28 cellular contexts compared by ENCODE assay signal in the genomic region with DNA sequence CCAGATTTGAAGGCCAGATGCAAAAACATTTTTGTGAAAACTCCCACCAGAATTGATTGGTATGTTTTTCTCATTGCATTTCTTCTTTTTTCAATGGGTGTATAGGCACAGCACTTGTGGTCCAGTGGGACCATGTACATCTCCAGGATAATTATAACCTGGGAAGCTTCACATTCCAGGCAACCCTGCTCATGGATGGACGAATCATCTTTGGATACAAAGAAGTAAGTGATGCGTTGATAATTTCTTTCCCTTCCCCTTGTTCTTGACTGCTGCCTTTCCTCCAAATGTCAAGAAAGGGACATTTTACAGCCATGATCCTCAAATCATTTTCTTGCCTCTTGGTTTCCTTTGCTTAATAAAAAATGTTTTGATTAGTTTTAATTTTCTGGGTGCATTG.
"Had no signal": no experiment of that assay in that cellular context is flagged by ENCODE, and none has a peak within 500 bp of the region (broad histone marks: within the 10 kb centered on the region; RNA-seq: fewer than 3 reads in every experiment).

No MANE protein-coding gene starts in this region.

- H3K27ac ChIP-seq: brain microvascular endothelial cell, left lung, neutrophil, ovary, prostate gland, spleen, testis, WERI-Rb-1 had no signal

- H3K4me1 ChIP-seq: left lung, prostate gland, spleen, testis had no signal

- H3K27me3 Mint-ChIP-seq: natural killer cell treated with Interleukin-12 subunit alpha and Interleukin-12 subunit beta and Interleukin-15 and Interleukin-18, amount 100 ng/mL, for 72 hours had no signal

- H3K4me3 Mint-ChIP-seq: activated naive CD4-positive, alpha-beta T cell treated with anti-CD3 and anti-CD28 coated beads for 36 hours; natural killer cell treated with Interleukin-12 subunit alpha and Interleukin-12 subunit beta and Interleukin-15 and Interleukin-18, amount 100 ng/mL, for 72 hours; T-helper 1 cell treated with Interleukin-12 subunit alpha and Interleukin-12 subunit beta and Interleukin-4 antibody, amounts not matched to agents 30 μg/mL and 1 μg/mL, for 36 hours had no signal

- H3K9me3 ChIP-seq: left lung, mucosa of descending colon, neutrophil, ovary, prostate gland, spleen, testis had no signal

- H3K4me3 ChIP-seq: left lung, lung, mucosa of descending colon, ovary, prostate gland, spleen, testis had no signal

- DNase-seq: activated CD4-positive, alpha-beta T cell treated with anti-CD3 and anti-CD28 coated beads for 48 hours; activated CD4-positive, alpha-beta T cell treated with anti-CD3 and anti-CD28 coated beads, Interleukin-2, amount 50 U/mL, for 48 hours; activated CD8-positive, alpha-beta memory T cell treated with anti-CD3 and anti-CD28 coated beads for 24 hours; activated effector memory CD4-positive, alpha-beta T cell treated with Interleukin-2 at 50 U/mL for 16 hours; activated naive CD4-positive, alpha-beta T cell treated with anti-CD3 and anti-CD28 coated beads for 36 hours; amniotic stem cell; brain microvascular endothelial cell; caudate nucleus; cortex of kidney; head of caudate nucleus; hippocampal formation; kidney; left lung; mucosa of descending colon; ovary; right cardiac atrium; spleen; stimulated activated naive CD4-positive, alpha-beta T cell; T1000; testis; trophoblast cell; WERI-Rb-1 had no signal

- ATAC-seq: activated CD4-positive, CD25-positive, alpha-beta regulatory T cell treated with anti-CD3 and anti-CD28 coated beads, Interleukin-2, amount 50 U/mL, for 24 hours; left lung; mucosa of descending colon; natural killer cell treated with Interleukin-12 subunit alpha and Interleukin-12 subunit beta and Interleukin-15 and Interleukin-18, amount 100 ng/mL, for 72 hours; right cardiac atrium had no signal

- H3K9me3 Mint-ChIP-seq: activated naive CD4-positive, alpha-beta T cell treated with anti-CD3 and anti-CD28 coated beads for 36 hours; natural killer cell treated with Interleukin-12 subunit alpha and Interleukin-12 subunit beta and Interleukin-15 and Interleukin-18, amount 100 ng/mL, for 72 hours; T-helper 1 cell treated with Interleukin-12 subunit alpha and Interleukin-12 subunit beta and Interleukin-4 antibody, amounts not matched to agents 30 μg/mL and 1 μg/mL, for 36 hours had no signal

- H3K27me3 ChIP-seq: brain microvascular endothelial cell, left lung, neutrophil, ovary, spleen, testis had no signal

- H3K27ac Mint-ChIP-seq: activated naive CD4-positive, alpha-beta T cell treated with anti-CD3 and anti-CD28 coated beads for 36 hours; natural killer cell treated with Interleukin-12 subunit alpha and Interleukin-12 subunit beta and Interleukin-15 and Interleukin-18, amount 100 ng/mL, for 72 hours; T-helper 1 cell treated with Interleukin-12 subunit alpha and Interleukin-12 subunit beta and Interleukin-4 antibody, amounts not matched to agents 30 μg/mL and 1 μg/mL, for 36 hours had no signal

- H3K36me3 ChIP-seq: brain microvascular endothelial cell, neutrophil, ovary, prostate gland, spleen, WERI-Rb-1 had no signal
